In genomic region chr5:66828551-66829421, GRCh38 we compare ENCODE assay signal across 8 cellular contexts.
DNase-seq lines count a peak whose midpoint lies in the region; FAIRE-seq and TF ChIP-seq lines count a peak whose summit lies in the region.

No MANE protein-coding gene starts in this region.

- TF ChIP-seq CTCF in D721Med (IDR thresholded peaks at IDR 0.05; ENCODE audit: insufficient read depth, missing control alignments): no peak
- TF ChIP-seq CTCF in HFF-Myc (IDR thresholded peaks at IDR 0.05; ENCODE audit: low read depth, low read length, missing control alignments): no peak

- no peaks in the 10 kb centered on the region for H3K9me3 ChIP-seq in esophagus (ENCODE audit: control insufficient read depth in 2 of 2, insufficient read depth in 1 of 2, low read depth in 1 of 2, low read length in 1 of 2)

- H3K36me3 ChIP-seq in esophagus (ENCODE audit: control insufficient read depth in 2 of 2, insufficient read depth in 2 of 2, low read length in 1 of 2): no peaks in the 10 kb centered on the region

- H3K4me3 ChIP-seq in HFF-Myc (replicated peaks; ENCODE audit: low read depth, low read length) (peak overlapping the region; percentile 23), esophagus (ENCODE audit: low read depth in 1 of 2, low read length in 2 of 2) (peak overlapping the region; percentile 48 to 57)

- no peaks in the 10 kb centered on the region for H3K27me3 ChIP-seq in esophagus (ENCODE audit: control insufficient read depth in 1 of 2, insufficient read depth in 2 of 2, low read length in 2 of 2)

- WGBS in esophagus, 2 donors: 1% methylated on average over 21 of the region's 21 CpGs

- DNase-seq in D721Med (ENCODE audit: insufficient read length, low spot score) (no peak), HFF-Myc (ENCODE audit: extremely low read depth, low read depth) (no peak), NCI-H510A treated with DMSO at 0.1 percent for 48 hours (lab: John Stamatoyannopoulos, UW) (peak; percentile 37), activated T-cell treated with anti-CD3 and anti-CD28 coated beads for 4 hours (peak; percentile 17), middle frontal gyrus (ENCODE audit: extremely low spot score, low spot score) (peak; percentile 61), mesenteric fat pad (ENCODE audit: low spot score) (no peak)
- peak; percentile 5 for DNase-seq in stimulated activated CD8-positive, alpha-beta memory T cell treated with anti-CD3 and anti-CD28 coated beads, Interleukin-7, amount 100 ng/mL, for 24 hours (ENCODE audit: low read depth)

- peaks cover 0 to 2% of the 10 kb centered on the region in 2 donors for H3K4me1 ChIP-seq in esophagus (ENCODE audit: control insufficient read depth in 2 of 2, insufficient read depth in 2 of 2, low read length in 1 of 2)

- H3K27ac ChIP-seq in esophagus (ENCODE audit: low read depth in 2 of 2, low read length in 1 of 2): peak overlapping the region; percentile 76 to 81

- FAIRE-seq in D721Med (lab: Jason Lieb, UNC): peak; percentile 6

Comparison
In these comparisons a context has a peak if more than half of its experiments do, and no peak if none do; other contexts are left out.
1. DNase-seq: peak in NCI-H510A treated with DMSO at 0.1 percent for 48 hours (single experiment), activated T-cell treated with anti-CD3 and anti-CD28 coated beads for 4 hours (single experiment), middle frontal gyrus (single experiment) and stimulated activated CD8-positive, alpha-beta memory T cell treated with anti-CD3 and anti-CD28 coated beads, Interleukin-7, amount 100 ng/mL, for 24 hours (single experiment); none in D721Med (single experiment), HFF-Myc (single experiment) and mesenteric fat pad (single experiment).